ENCODE assay signal across 10 cellular contexts in the genomic region with DNA sequence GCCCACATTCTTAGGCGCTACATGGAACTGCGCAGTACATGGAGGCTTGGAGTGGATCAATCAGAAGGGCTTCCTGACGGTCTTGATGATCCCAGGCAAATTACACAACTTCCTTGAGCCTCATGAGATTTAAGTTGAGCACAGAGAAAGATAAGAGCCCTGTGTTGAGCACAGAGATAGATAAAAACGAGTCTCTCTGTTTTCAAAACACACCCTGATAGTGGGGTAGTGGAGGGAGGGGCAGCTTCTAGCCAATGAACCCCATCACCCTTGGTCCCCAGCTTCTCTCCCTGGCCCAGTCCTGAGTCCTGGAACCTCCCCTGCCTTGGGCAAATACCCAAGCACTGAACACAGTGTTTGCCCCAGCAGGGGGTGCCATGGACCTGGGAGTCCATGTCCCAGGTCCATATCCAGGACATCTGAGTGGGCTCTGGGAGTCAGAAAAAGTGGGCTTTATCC. TPM values are rescaled to one million over a fixed set of nuclear protein-coding genes. Genes with fewer than 3 reads are reported as not detected.
DNase-seq lines count a peak whose midpoint lies in the region; ATAC-seq, FAIRE-seq and TF ChIP-seq lines count a peak whose summit lies in the region.
"Had no signal": no experiment of that assay in that cellular context is flagged by ENCODE, and none has a peak within 500 bp of the region (broad histone marks: within the 10 kb centered on the region; RNA-seq: fewer than 3 reads in every experiment).

No MANE protein-coding gene starts in this region.

- intact Hi-C loops in left ventricle myocardium inferior (cut with micrococcal nuclease) (no loop called here), heart left ventricle (cut with DNase I) (no loop called here), endothelial cell of umbilical vein (cut with micrococcal nuclease) (loop anchor here (1.0 kb wide), 1 partner anchor 550 kb away; no protein-coding TSS in a partner anchor), transverse colon (cut with DNase I; ENCODE audit: low total_unique reads) (no loop called here)

- WGBS in heart left ventricle, 4 donors, result 44 to 50% (median 47%) methylated on average over 4 of the region's 4 CpGs
- 57% methylated on average over 4 of the region's 4 CpGs; no CpG with 5 or more reads in 1 of the 2 donors for WGBS in transverse colon (ENCODE audit: low coverage in 1 of 2), 2 donors

- H3K9ac ChIP-seq in endothelial cell of umbilical vein (replicated peaks; ENCODE audit: extremely low read depth, insufficient read depth, low read length), result no peak overlapping the region

- H3K9me1 ChIP-seq in endothelial cell of umbilical vein (replicated peaks; ENCODE audit: control insufficient read depth, extremely low read depth, insufficient read depth, low read length), result no peaks in the 10 kb centered on the region

- FAIRE-seq in endothelial cell of umbilical vein (lab: Jason Lieb, UNC) (peak; percentile 47), urothelium cell line (lab: Jason Lieb, UNC) (no peak)

- in situ Hi-C loops in transverse colon (cut with MboI; ENCODE audit: low pct_ligation_motif_present in 1 of 4, low pct_unique_long_range_greater_than_20kb in 1 of 4, low sequenced_read_pairs in 3 of 4), result loop anchor here in 1 of 4 donors (25.0 kb wide), 1 partner anchor 800 kb away; no protein-coding TSS in a partner anchor

- H3K4me3 ChIP-seq in left ventricle myocardium inferior (no peak overlapping the region), heart left ventricle (no peak overlapping the region), endothelial cell of umbilical vein (replicated peaks in 1 of 3; ENCODE audit: insufficient read depth in 1 of 3, low read depth in 1 of 3, low read length in 3 of 3) (no peak overlapping the region), transverse colon (no peak overlapping the region)
- H3K4me3 ChIP-seq: ovary had no signal

- H3K27me3 ChIP-seq in left ventricle myocardium inferior (ENCODE audit: low read depth) (peaks cover 53% of the 10 kb centered on the region), heart left ventricle (peaks cover 5 to 27% (median 19%) of the 10 kb centered on the region in 9 donors), endothelial cell of umbilical vein (ENCODE audit: control insufficient read depth in 2 of 2, insufficient read depth in 2 of 2, low read length in 2 of 2) (peaks cover 15 to 19% of the 10 kb centered on the region in 2 experiments), transverse colon (peaks cover 50% of the 10 kb centered on the region)
- H3K27me3 ChIP-seq: ovary had no signal

- no peak for TF ChIP-seq EP300 in transverse colon (IDR thresholded peaks at IDR 0.05; ENCODE audit: low read depth)

- no peak overlapping the region for H3K4me2 ChIP-seq in endothelial cell of umbilical vein (ENCODE audit: insufficient read depth, low read length)

- no peaks in the 10 kb centered on the region for H3K79me2 ChIP-seq in endothelial cell of umbilical vein (ENCODE audit: control insufficient read depth, insufficient read depth, low read length)

- no TSS peak for BruUV-seq in endothelial cell of umbilical vein (replicated peaks; lab: Mats Ljungman, UMichigan)

- no peak overlapping the region for H2AFZ ChIP-seq in endothelial cell of umbilical vein (ENCODE audit: low read depth, low read length)

- TF ChIP-seq CTCF in left ventricle myocardium inferior (IDR thresholded peaks at IDR 0.05; ENCODE audit: borderline replicate concordance), result peak; percentile 21
- peak in 3 of 12 donors; percentile 15 to 28 (median 15) for TF ChIP-seq CTCF in heart left ventricle (IDR thresholded peaks at IDR 0.05)
- TF ChIP-seq CTCF in endothelial cell of umbilical vein (IDR thresholded peaks at IDR 0.05; ENCODE audit: extremely low read depth in 1 of 2, insufficient read depth in 1 of 2, low read depth in 1 of 2, low read length in 2 of 2), result peak; percentile 21 to 35
- TF ChIP-seq CTCF in transverse colon (IDR thresholded peaks at IDR 0.05), result peak in 2 of 5 experiments; percentile 12 to 14

- dilution Hi-C loops in endothelial cell of umbilical vein (cut with MboI; ENCODE audit: extremely low pct_ligation_motif_present, low sequenced_read_pairs), result no loop called here

- H3K9me3 ChIP-seq in left ventricle myocardium inferior (replicated peaks) (no peaks in the 10 kb centered on the region), heart left ventricle (no peaks in the 10 kb centered on the region), endothelial cell of umbilical vein (replicated peaks; ENCODE audit: control insufficient read depth, insufficient read depth, low read length) (no peaks in the 10 kb centered on the region), transverse colon (no peaks in the 10 kb centered on the region)
- H3K9me3 ChIP-seq: Caco-2, ovary had no signal

- POLR2A ChIA-PET in endothelial cell of umbilical vein (lab: Charles Lee), result interaction anchor here (0.7 kb wide), 2 partner anchors 183 to 323 kb away, joined by 3 to 8 read pairs; no protein-coding TSS in a partner anchor

- H3K4me1 ChIP-seq in left ventricle myocardium inferior (no peaks in the 10 kb centered on the region), heart left ventricle (no peaks in the 10 kb centered on the region), endothelial cell of umbilical vein (ENCODE audit: control insufficient read depth, extremely low read depth, insufficient read depth, low read length) (no peaks in the 10 kb centered on the region), transverse colon (no peaks in the 10 kb centered on the region)
- H3K4me1 ChIP-seq: Caco-2 had no signal

- CTCF ChIA-PET in endothelial cell of umbilical vein (lab: Charles Lee), result interaction anchor here (0.8 to 3.2 kb wide), 7 partner anchors 9 to 797 kb away, joined by 3 to 20 read pairs (median 6); partner anchors contain the start of gene POU3F1

- ATAC-seq in heart left ventricle, result no peak

- TF ChIP-seq POLR2A in heart left ventricle (IDR thresholded peaks at IDR 0.05) (no peak), endothelial cell of umbilical vein (IDR thresholded peaks at IDR 0.05; ENCODE audit: low read depth, low read length) (no peak), transverse colon (IDR thresholded peaks at IDR 0.05) (no peak)

- no peak for DNase-seq in left ventricle myocardium inferior
- DNase-seq in heart left ventricle, result no peak
- DNase-seq in NCI-H69 (lab: John Stamatoyannopoulos, UW), result peak; percentile 1
- DNase-seq in endothelial cell of umbilical vein (ENCODE audit: low read depth, low spot score), result no peak
- DNase-seq in urothelium cell line (ENCODE audit: low spot score), result peak; percentile 37
- no peak for DNase-seq in transverse colon
- no peak for DNase-seq in foreskin melanocyte
- no peak for DNase-seq in activated gamma-delta T cell (lab: John Stamatoyannopoulos, UW)
- DNase-seq: ovary had no signal

- H4K20me1 ChIP-seq in endothelial cell of umbilical vein (replicated peaks; ENCODE audit: control insufficient read depth, extremely low read depth, insufficient read depth, low read length), result no peaks in the 10 kb centered on the region

- H3K36me3 ChIP-seq in left ventricle myocardium inferior (no peaks in the 10 kb centered on the region), heart left ventricle (no peaks in the 10 kb centered on the region), endothelial cell of umbilical vein (ENCODE audit: control insufficient read depth in 2 of 2, extremely low read depth in 1 of 2, insufficient read depth in 2 of 2, low read length in 2 of 2) (no peaks in the 10 kb centered on the region), transverse colon (no peaks in the 10 kb centered on the region)
- H3K36me3 ChIP-seq: ovary had no signal

- H3K27ac ChIP-seq in left ventricle myocardium inferior (replicated peaks) (no peak overlapping the region), heart left ventricle (no peak overlapping the region), endothelial cell of umbilical vein (ENCODE audit: insufficient read depth, low read depth, low read length) (no peak overlapping the region), transverse colon (no peak overlapping the region)
- H3K27ac ChIP-seq: ovary had no signal

RNA-seq across cellular contexts. Expression of gene POU3F1, which starts 9.1 kb away (rescaled TPM):
- 0.11 TPM for total RNA-seq in left ventricle myocardium inferior
- under 1 TPM in 2 of 9 donors, not detected in 7; 0.17 to 0.18 TPM for total RNA-seq in heart left ventricle
- not detected for polyA plus RNA-seq in heart left ventricle
- not detected in 2 replicates for total RNA-seq in endothelial cell of umbilical vein
- polyA plus RNA-seq in endothelial cell of umbilical vein, result not detected in 2 replicates
- not detected in 2 replicates for polyA plus RNA-seq in endothelial cell of umbilical vein (2011; cell fraction: cytosol; rRNA removed)
- not detected in 2 replicates for polyA plus RNA-seq in endothelial cell of umbilical vein (2011; cell fraction: nucleus; rRNA removed)
- not detected in 2 replicates for polyA plus RNA-seq in endothelial cell of umbilical vein (2012)
- not detected in 2 replicates for polyA minus RNA-seq in endothelial cell of umbilical vein
- polyA minus RNA-seq in endothelial cell of umbilical vein (2011; cell fraction: cytosol; rRNA and poly(A)+ RNA removed), result not detected
- polyA minus RNA-seq in endothelial cell of umbilical vein (2011; cell fraction: nucleus; rRNA and poly(A)+ RNA removed), result not detected in 2 replicates
- total RNA-seq in transverse colon, result not detected
- total RNA-seq: Caco-2 had no signal

RNA-seq across cellular contexts. Expression of gene UTP11, which starts 25.0 kb away (rescaled TPM):
- total RNA-seq in left ventricle myocardium inferior, result 39.6 TPM
- total RNA-seq in heart left ventricle, result 10 to 100 TPM; 30.7 to 43.7 (median 36.5) TPM
- polyA plus RNA-seq in heart left ventricle, result 10 to 100 TPM; 36.2 to 51.6 TPM
- 54.1 and 60.1 TPM in 2 replicates for total RNA-seq in endothelial cell of umbilical vein
- polyA plus RNA-seq in endothelial cell of umbilical vein, result 13.8 and 20.1 TPM in 2 replicates
- polyA plus RNA-seq in endothelial cell of umbilical vein (2011; cell fraction: cytosol; rRNA removed), result 28.5 and 34.9 TPM in 2 replicates
- polyA plus RNA-seq in endothelial cell of umbilical vein (2011; cell fraction: nucleus; rRNA removed), result 22.2 and 28.2 TPM in 2 replicates
- polyA plus RNA-seq in endothelial cell of umbilical vein (2012), result 42.6 and 48.1 TPM in 2 replicates
- polyA minus RNA-seq in endothelial cell of umbilical vein, result 12.6 and 13.9 TPM in 2 replicates
- 14.2 TPM for polyA minus RNA-seq in endothelial cell of umbilical vein (2011; cell fraction: cytosol; rRNA and poly(A)+ RNA removed)
- polyA minus RNA-seq in endothelial cell of umbilical vein (2011; cell fraction: nucleus; rRNA and poly(A)+ RNA removed), result 24.0 and 34.8 TPM in 2 replicates
- total RNA-seq in transverse colon, result 10 to 100 TPM in 2 of 4 donors, 1 to 10 TPM in 2; 3.2 to 22.2 (median 15.3) TPM

RNA-seq across cellular contexts. Expression of gene FHL3, which starts 32.2 kb away (rescaled TPM):
- total RNA-seq in left ventricle myocardium inferior (15.8 TPM), heart left ventricle (10 to 100 TPM in 6 of 9 donors, 1 to 10 TPM in 3; 4.6 to 27.0 (median 11.3) TPM), endothelial cell of umbilical vein (58.7 and 63.8 TPM in 2 replicates), transverse colon (10 to 100 TPM in 3 of 4 donors, 1 to 10 TPM in 1; 3.0 to 19.1 (median 12.2) TPM)
- polyA plus RNA-seq in heart left ventricle (10 to 100 TPM; 13.7 to 15.4 TPM), endothelial cell of umbilical vein (21.3 and 26.1 TPM in 2 replicates)
- polyA plus RNA-seq in endothelial cell of umbilical vein (2011; cell fraction: cytosol; rRNA removed), result 23.4 and 25.6 TPM in 2 replicates
- polyA plus RNA-seq in endothelial cell of umbilical vein (2011; cell fraction: nucleus; rRNA removed), result 52.4 and 54.1 TPM in 2 replicates
- polyA plus RNA-seq in endothelial cell of umbilical vein (2012), result 28.2 and 31.4 TPM in 2 replicates
- polyA minus RNA-seq in endothelial cell of umbilical vein, result 41.8 and 59.1 TPM in 2 replicates
- 11.6 TPM for polyA minus RNA-seq in endothelial cell of umbilical vein (2011; cell fraction: cytosol; rRNA and poly(A)+ RNA removed)
- 57.2 and 60.0 TPM in 2 replicates for polyA minus RNA-seq in endothelial cell of umbilical vein (2011; cell fraction: nucleus; rRNA and poly(A)+ RNA removed)

RNA-seq across cellular contexts. Expression of gene SF3A3, which starts 47.7 kb away (rescaled TPM):
- 29.5 TPM for total RNA-seq in left ventricle myocardium inferior
- 10 to 100 TPM; 18.8 to 36.1 (median 26.1) TPM for total RNA-seq in heart left ventricle
- polyA plus RNA-seq in heart left ventricle, result 10 to 100 TPM in 1 of 2 donors, 1 to 10 TPM in 1; 9.7 to 31.4 TPM
- 97.3 and 107 TPM in 2 replicates for total RNA-seq in endothelial cell of umbilical vein
- 20.5 and 26.1 TPM in 2 replicates for polyA plus RNA-seq in endothelial cell of umbilical vein
- polyA plus RNA-seq in endothelial cell of umbilical vein (2011; cell fraction: cytosol; rRNA removed), result 39.8 and 40.9 TPM in 2 replicates
- 86.3 and 96.9 TPM in 2 replicates for polyA plus RNA-seq in endothelial cell of umbilical vein (2011; cell fraction: nucleus; rRNA removed)
- polyA plus RNA-seq in endothelial cell of umbilical vein (2012), result 62.2 and 91.2 TPM in 2 replicates
- polyA minus RNA-seq in endothelial cell of umbilical vein, result 32.0 and 32.2 TPM in 2 replicates
- polyA minus RNA-seq in endothelial cell of umbilical vein (2011; cell fraction: cytosol; rRNA and poly(A)+ RNA removed), result 55.5 TPM
- 36.3 and 50.2 TPM in 2 replicates for polyA minus RNA-seq in endothelial cell of umbilical vein (2011; cell fraction: nucleus; rRNA and poly(A)+ RNA removed)
- 10 to 100 TPM; 17.7 to 55.0 (median 39.5) TPM for total RNA-seq in transverse colon

Comparison
In these comparisons a context has a peak if more than half of its experiments do, and no peak if none do; other contexts are left out.
1. DNase-seq: peak in NCI-H69 (single experiment) and urothelium cell line (single experiment); none in left ventricle myocardium inferior (single experiment), heart left ventricle (0 of 5), endothelial cell of umbilical vein (single experiment), transverse colon (single experiment), foreskin melanocyte (single experiment) and activated gamma-delta T cell (single experiment).